8 cellular contexts compared by ENCODE assay signal in genomic region chr2:170930132-170931109, GRCh38. TPM values are rescaled to one million over a fixed set of nuclear protein-coding genes. Genes with fewer than 3 reads are reported as not detected.
DNase-seq lines count a peak whose midpoint lies in the region; ATAC-seq and TF ChIP-seq lines count a peak whose summit lies in the region.

No MANE protein-coding gene starts in this region.

- DNase-seq in GM03348 (ENCODE audit: low spot score) (peak; percentile 19), NCI-H146 treated with DMSO at 0.1 percent for 48 hours (lab: John Stamatoyannopoulos, UW; ENCODE audit: unreplicated experiment) (peak; percentile 31), activated B cell treated with CpG ODN at 0.5 μM for 24 hours (peak; percentile 18), choroid plexus epithelial cell (ENCODE audit: low read depth) (peak; percentile 50), MV-4-11 (lab: John Stamatoyannopoulos, UW) (no peak)
- DNase-seq in stimulated activated naive B cell treated with anti-CD40 and anti-IgM and Interleukin-4, amounts not matched to agents 10 μg/mL and 1 μg/mL and 100 μg/mL, for 72 hours: peak; percentile 44

- H3K36me3 ChIP-seq in HEK293 (ENCODE audit: control insufficient read depth in 2 of 2, insufficient read depth in 1 of 2, low read length in 2 of 2) (peaks cover 4 to 13% of the 10 kb centered on the region in 2 experiments; a peak in 2 of 3 replicates), mesodermal cell (ENCODE audit: control insufficient read depth, insufficient read depth, low read length) (peaks cover 18% of the 10 kb centered on the region)

- H3K4me1 Mint-ChIP-seq in activated B cell treated with CpG ODN at 0.5 μM for 24 hours: peaks cover 38% of the 10 kb centered on the region
- peaks cover 17 to 36% of the 10 kb centered on the region in 2 donors for H3K4me1 Mint-ChIP-seq in stimulated activated naive B cell treated with anti-CD40 and anti-IgM and Interleukin-4, amounts not matched to agents 10 μg/mL and 1 μg/mL and 100 μg/mL, for 72 hours

- TF ChIP-seq CTCF in HEK293 (tag by site-specific recombination; IDR thresholded peaks at IDR 0.05) (no peak), activated B cell treated with CpG ODN at 0.5 μM for 24 hours (IDR thresholded peaks at IDR 0.05) (no peak), choroid plexus epithelial cell (conservative IDR thresholded peaks at IDR 0.05; ENCODE audit: low read depth, low read length) (no peak)

- no peaks in the 10 kb centered on the region for H3K27me3 Mint-ChIP-seq in activated B cell treated with CpG ODN at 0.5 μM for 24 hours
- no peaks in the 10 kb centered on the region for H3K27me3 Mint-ChIP-seq in stimulated activated naive B cell treated with anti-CD40 and anti-IgM and Interleukin-4, amounts not matched to agents 10 μg/mL and 1 μg/mL and 100 μg/mL, for 72 hours

- peaks cover 4% of the 10 kb centered on the region; the same call in 1 of the 2 replicates for H3K4me1 ChIP-seq in HEK293 (ENCODE audit: control insufficient read depth, insufficient read depth, low read length)
- peaks cover 6% of the 10 kb centered on the region for H3K4me1 ChIP-seq in mesodermal cell (ENCODE audit: control insufficient read depth, insufficient read depth, low read length, poor library complexity, severe bottlenecking)

- ATAC-seq in activated B cell treated with CpG ODN at 0.5 μM for 24 hours (ENCODE audit: low read depth): no peak
- peak; percentile 46 to 51 for ATAC-seq in stimulated activated naive B cell treated with anti-CD40 and anti-IgM and Interleukin-4, amounts not matched to agents 10 μg/mL and 1 μg/mL and 100 μg/mL, for 72 hours (replicated peaks)

- H3K27ac ChIP-seq in HEK293 (ENCODE audit: extremely low read depth, low read depth, low read length) (peak overlapping the region; percentile 80; the same call in 1 of the 2 replicates), mesodermal cell (ENCODE audit: low read depth, low read length, severe bottlenecking) (peak overlapping the region; percentile 98)

- peak overlapping the region; percentile 90 for H3K4me3 Mint-ChIP-seq in activated B cell treated with CpG ODN at 0.5 μM for 24 hours
- peak overlapping the region; percentile 92 to 93 for H3K4me3 Mint-ChIP-seq in stimulated activated naive B cell treated with anti-CD40 and anti-IgM and Interleukin-4, amounts not matched to agents 10 μg/mL and 1 μg/mL and 100 μg/mL, for 72 hours

- 0 to 13% methylated on average over 3 to 8 of the region's 18 CpGs for WGBS in mesodermal cell (ENCODE audit: insufficient coverage in 2 of 2), 2 experiments

- H3K9me3 Mint-ChIP-seq in activated B cell treated with CpG ODN at 0.5 μM for 24 hours: peaks cover 2% of the 10 kb centered on the region
- H3K9me3 Mint-ChIP-seq in stimulated activated naive B cell treated with anti-CD40 and anti-IgM and Interleukin-4, amounts not matched to agents 10 μg/mL and 1 μg/mL and 100 μg/mL, for 72 hours: peaks cover 0 to 2% of the 10 kb centered on the region in 2 donors

- intact Hi-C loops in activated B cell treated with CpG ODN at 0.5 μM for 24 hours (cut with micrococcal nuclease): no loop called here

- H3K36me3 Mint-ChIP-seq in activated B cell treated with CpG ODN at 0.5 μM for 24 hours (ENCODE audit: low read depth): peaks cover 13% of the 10 kb centered on the region
- H3K36me3 Mint-ChIP-seq in stimulated activated naive B cell treated with anti-CD40 and anti-IgM and Interleukin-4, amounts not matched to agents 10 μg/mL and 1 μg/mL and 100 μg/mL, for 72 hours: peaks cover 4 to 10% of the 10 kb centered on the region in 2 donors

- POLR2A ChIA-PET in HEK293 (lab: Yijun Ruan, JAX): interaction anchor here (1.4 kb wide), 1 partner anchor 42 kb away, joined by 3 read pairs; no protein-coding TSS in a partner anchor
- POLR2A ChIA-PET in activated B cell treated with CpG ODN at 0.5 μM for 24 hours (lab: Charles Lee): interaction anchor here (0.5 to 3.3 kb wide), 5 partner anchors 20 to 562 kb away, joined by 4 to 21 read pairs (median 7); partner anchors contain the start of genes DCAF17 and METTL8

- H3K4me3 ChIP-seq in HEK293 (ENCODE audit: low read depth, low read length) (peak overlapping the region; percentile 94), choroid plexus epithelial cell (ENCODE audit: low read depth, low read length) (peak overlapping the region; percentile 87), mesodermal cell (ENCODE audit: extremely low read depth, insufficient read depth, low read length, poor library complexity, severe bottlenecking) (peak overlapping the region; percentile 92)

- peak overlapping the region; percentile 86 for H3K27ac Mint-ChIP-seq in activated B cell treated with CpG ODN at 0.5 μM for 24 hours
- peak overlapping the region; percentile 98 for H3K27ac Mint-ChIP-seq in stimulated activated naive B cell treated with anti-CD40 and anti-IgM and Interleukin-4, amounts not matched to agents 10 μg/mL and 1 μg/mL and 100 μg/mL, for 72 hours

- H3K9me3 ChIP-seq in HEK293 (ENCODE audit: control insufficient read depth, insufficient read depth, low read depth, low read length): no peaks in the 10 kb centered on the region
- peaks cover 7% of the 10 kb centered on the region for H3K9me3 ChIP-seq in mesodermal cell (ENCODE audit: control insufficient read depth, low read length)

- CTCF ChIA-PET in HEK293 (lab: Yijun Ruan, JAX): interaction anchor here (0.5 to 2.9 kb wide), 8 partner anchors 10 to 1523 kb away, joined by 3 to 13 read pairs (median 4); no protein-coding TSS in a partner anchor
- CTCF ChIA-PET in activated B cell treated with CpG ODN at 0.5 μM for 24 hours (lab: Charles Lee): interaction anchor here (1.9 to 3.0 kb wide), 4 partner anchors 19 to 503 kb away, joined by 5 to 14 read pairs (median 9); partner anchors contain the start of genes DCAF17 and METTL8

TF ChIP-seq in HEK293, 187 proteins besides CTCF, POLR2A, EP300 and RAD21 (continues in another document):
- TF ChIP-seq AEBP2 (tag by site-specific recombination; IDR thresholded peaks at IDR 0.05; ENCODE audit: borderline replicate concordance) (no peak), ZNF549 (tag by site-specific recombination; IDR thresholded peaks at IDR 0.05) (no peak), ZSCAN30 (tag by site-specific recombination; IDR thresholded peaks at IDR 0.05) (peak; percentile 65; the same call in 1 of the 2 replicates), SCRT1 (tag by site-specific recombination; IDR thresholded peaks at IDR 0.05; ENCODE audit: borderline replicate concordance) (peak; percentile 63), ZNF18 (tag by site-specific recombination; IDR thresholded peaks at IDR 0.05) (no peak), SCRT2 (tag by site-specific recombination; IDR thresholded peaks at IDR 0.05) (peak; percentile 94), PRDM1 (tag by site-specific recombination; IDR thresholded peaks at IDR 0.05) (peak; percentile 64), YY1 (tag by site-specific recombination; IDR thresholded peaks at IDR 0.05) (0 out of 2 replicates have a peak, but pooled peaks have one; percentile 53), ZNF416 (tag by site-specific recombination; IDR thresholded peaks at IDR 0.05) (no peak), ZNF335 (tag by site-specific recombination; conservative IDR thresholded peaks at IDR 0.05) (peak; percentile 55; the same call in 1 of the 2 replicates)

RNA-seq across cellular contexts. Expression of gene GORASP2, which starts 1.4 kb away (rescaled TPM):
- total RNA-seq in activated B cell treated with CpG ODN at 0.5 μM for 24 hours: 60.7 and 69.7 TPM in 2 replicates
- polyA plus RNA-seq in mesodermal cell (2013, experiment 1 of 2): 104 TPM
- 98.4 TPM for polyA plus RNA-seq in mesodermal cell (2013, experiment 2 of 2)
